8 cellular contexts compared by ENCODE assay signal in the genomic region with DNA sequence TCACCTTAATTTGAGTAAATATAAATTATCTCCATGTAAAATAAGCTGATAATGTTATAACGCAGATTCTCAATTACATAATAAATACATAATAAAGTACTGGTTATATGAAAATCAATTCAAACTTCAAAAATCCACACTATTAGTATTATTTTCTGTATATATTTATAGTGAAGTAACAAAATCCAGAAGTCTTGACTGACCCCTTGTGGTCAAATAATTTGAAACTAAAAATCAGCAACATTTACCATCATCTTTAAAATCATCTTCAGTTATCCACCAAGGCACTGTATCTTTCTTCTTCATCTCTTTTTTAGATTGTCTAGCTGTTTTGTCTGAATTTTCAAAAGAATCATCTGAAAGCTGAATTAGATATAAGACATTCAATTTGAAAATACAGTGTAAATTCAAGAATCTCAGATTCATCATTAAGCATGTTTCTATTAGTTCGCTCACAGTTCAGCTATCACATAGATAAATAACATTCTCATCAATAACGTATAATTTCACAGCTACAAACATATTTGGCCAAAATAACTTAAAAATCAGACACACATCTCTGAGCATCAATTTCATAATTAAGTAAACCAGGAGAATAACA. TPM values are rescaled to one million over a fixed set of nuclear protein-coding genes. Genes with fewer than 3 reads are reported as not detected.
A peak's percentile ranks its signal among the peaks of the same experiment; 100 is the strongest.
DNase-seq lines count a peak whose midpoint lies in the region; ATAC-seq, FAIRE-seq and TF ChIP-seq lines count a peak whose summit lies in the region.

No MANE protein-coding gene starts in this region.

- H2BK12ac ChIP-seq in H1 (ENCODE audit: low read depth, low read length) = no peak overlapping the region

- 80% methylated on average over 3 of the region's 3 CpGs; no CpG with 5 or more reads in 1 of the 2 experiments for WGBS in H1 (ENCODE audit: extremely low coverage in 1 of 2, insufficient coverage in 1 of 2, insufficient read length in 1 of 2, insufficient replicate concordance in 2 of 2, low coverage in 1 of 2, low lambda C conversion rate in 2 of 2, missing lambda C conversion rate in 1 of 2), 2 experiments

- no peak overlapping the region for H3K4me3 ChIP-seq in H1 (ENCODE audit: extremely low read depth in 1 of 4, insufficient read depth in 2 of 4, low read depth in 3 of 4, low read length in 4 of 4)

- no peak for FAIRE-seq in H1 (lab: Jason Lieb, UNC)

- no peak overlapping the region for H2BK120ac ChIP-seq in H1 (replicated peaks; ENCODE audit: low read depth, low read length)

- H2AK5ac ChIP-seq in H1 (ENCODE audit: low read depth, low read length) = no peak overlapping the region

- no peak for TF ChIP-seq EP300 in H1 (IDR thresholded peaks at IDR 0.05; ENCODE audit: borderline replicate concordance in 1 of 2, low read depth in 2 of 2, low read length in 2 of 2)

- no peaks in the 10 kb centered on the region; the same call in 1 of the 2 replicates for H3K23me2 ChIP-seq in H1 (ENCODE audit: low read depth, low read length)

- no peak overlapping the region for H3K23ac ChIP-seq in H1 (ENCODE audit: insufficient read length)

- H3K56ac ChIP-seq in H1 (replicated peaks; ENCODE audit: insufficient read length, low read depth, low read length) = no peak overlapping the region

- no peaks in the 10 kb centered on the region for H3K79me2 ChIP-seq in H1 (ENCODE audit: control insufficient read depth in 1 of 2, insufficient read depth in 2 of 2, low read length in 2 of 2)

- H3K36me3 ChIP-seq in H1 (ENCODE audit: control insufficient read depth in 2 of 4, insufficient read depth in 4 of 4, low read length in 3 of 4) = no peaks in the 10 kb centered on the region

- H3K79me1 ChIP-seq in H1 (ENCODE audit: low read depth, low read length) = no peaks in the 10 kb centered on the region

- H3K9ac ChIP-seq in H1 (replicated peaks in 1 of 4; ENCODE audit: extremely low read depth in 1 of 4, low read depth in 3 of 4, low read length in 3 of 4) = no peak overlapping the region

- POLR2A ChIA-PET in H1 (lab: Charles Lee; ENCODE audit: partially characterized antibody) = no interaction called here

- DNase-seq in NCI-H2107 treated with DMSO at 0.1 percent for 48 hours (lab: John Stamatoyannopoulos, UW; ENCODE audit: unreplicated experiment) (peak; percentile 9), NCI-H2107 (lab: John Stamatoyannopoulos, UW) (no peak), NCI-H146 treated with DMSO at 0.1 percent for 48 hours (lab: John Stamatoyannopoulos, UW; ENCODE audit: unreplicated experiment) (peak; percentile 7), H1 (ENCODE audit: low read depth in 1 of 2, low spot score in 2 of 2) (no peak), putamen (ENCODE audit: low spot score) (peak; percentile 8)

- H2BK15ac ChIP-seq in H1 (ENCODE audit: low read length) = no peak overlapping the region

- no peaks in the 10 kb centered on the region for H3K9me3 ChIP-seq in H1 (ENCODE audit: insufficient read depth in 2 of 2, low read depth in 1 of 2, low read length in 1 of 2)

- H4K91ac ChIP-seq in H1 (replicated peaks; ENCODE audit: insufficient read length, low read length) = no peak overlapping the region

- no peak overlapping the region for H4K8ac ChIP-seq in H1 (ENCODE audit: extremely low read depth, insufficient read depth, low read length)

- TF ChIP-seq RAD21 in H1 (IDR thresholded peaks at IDR 0.05 in 1 of 2, conservative IDR thresholded peaks at IDR 0.05 in 1 of 2; ENCODE audit: low read depth in 2 of 2, low read length in 2 of 2) = peak; percentile 54 to 55

- H2BK5ac ChIP-seq in H1 (ENCODE audit: low read depth, low read length) = no peak overlapping the region

- no peaks in the 10 kb centered on the region for H3K27me3 ChIP-seq in H1 (replicated peaks in 1 of 4; ENCODE audit: control insufficient read depth in 3 of 4, extremely low read depth in 1 of 4, insufficient read depth in 3 of 4, low read length in 3 of 4)

- no peak overlapping the region for H3K18ac ChIP-seq in H1 (ENCODE audit: extremely low read depth, low read length)

- CTCF ChIA-PET in H1 (lab: Charles Lee; ENCODE audit: partially characterized antibody) = interaction anchor here (0.5 to 4.6 kb wide), 12 partner anchors 9 to 998 kb away, joined by 3 to 22 read pairs (median 4); a partner anchor contains a TSS

- no peak for ATAC-seq in HG03571 (IDR thresholded peaks at IDR 0.05; ENCODE audit: unreplicated experiment)
- no peak for ATAC-seq in HG02678 (IDR thresholded peaks at IDR 0.05; ENCODE audit: unreplicated experiment)
- no peak for ATAC-seq in GM21825 (IDR thresholded peaks at IDR 0.05; ENCODE audit: unreplicated experiment)

- peaks cover 0 to 4% (median 0%) of the 10 kb centered on the region in 4 experiments; a peak in 1 of 7 replicates for H3K4me1 ChIP-seq in H1 (replicated peaks in 1 of 4; ENCODE audit: control insufficient read depth in 3 of 4, insufficient read depth in 4 of 4, low read length in 3 of 4)

- TF ChIP-seq CTCF in H1 (IDR thresholded peaks at IDR 0.05; ENCODE audit: control extremely low read depth in 1 of 3, insufficient read depth in 1 of 3, low read depth in 1 of 3, low read length in 3 of 3) = peak in 2 of 3 experiments; percentile 10 to 20; a peak in 2 of 4 replicates

- no peak overlapping the region for H2AFZ ChIP-seq in H1 (ENCODE audit: low read length)

- H4K5ac ChIP-seq in H1 (ENCODE audit: insufficient read length, low read depth, low read length) = no peak overlapping the region

- H4K20me1 ChIP-seq in H1 (replicated peaks in 1 of 2; ENCODE audit: control insufficient read depth in 1 of 2, insufficient read depth in 2 of 2, low read length in 2 of 2) = no peaks in the 10 kb centered on the region

- TF ChIP-seq POLR2A in H1 (IDR thresholded peaks at IDR 0.05; ENCODE audit: control extremely low read depth in 1 of 2, low read depth in 2 of 2, low read length in 2 of 2) = no peak

- no peak overlapping the region for H3K4ac ChIP-seq in H1 (replicated peaks; ENCODE audit: insufficient read length, low read depth, low read length)

- H2BK20ac ChIP-seq in H1 (ENCODE audit: low read length) = no peak overlapping the region

- H3K27ac ChIP-seq in H1 (ENCODE audit: low read depth, low read length) = no peak overlapping the region

- no peak overlapping the region for H3K14ac ChIP-seq in H1 (ENCODE audit: insufficient read length)

- H3K4me2 ChIP-seq in H1 (ENCODE audit: insufficient read depth in 1 of 2, low read depth in 2 of 2, low read length in 2 of 2) = no peak overlapping the region

TF ChIP-seq in H1, 55 proteins besides CTCF, POLR2A, EP300 and RAD21:
- no peak for TF ChIP-seq POU5F1 (IDR thresholded peaks at IDR 0.05; ENCODE audit: low read depth, low read length)
- no peak for TF ChIP-seq JUND (IDR thresholded peaks at IDR 0.05; ENCODE audit: low read length)
- no peak for TF ChIP-seq TEAD4 (IDR thresholded peaks at IDR 0.05; ENCODE audit: low read depth, low read length)
- TF ChIP-seq GTF2F1 (IDR thresholded peaks at IDR 0.05; ENCODE audit: borderline replicate concordance, low read depth, low read length) = no peak
- TF ChIP-seq SUZ12 (IDR thresholded peaks at IDR 0.05; ENCODE audit: low read length) = no peak
- TF ChIP-seq RBBP5 (IDR thresholded peaks at IDR 0.05; ENCODE audit: borderline replicate concordance, low read depth, low read length) = no peak
- no peak for TF ChIP-seq CTBP2 (IDR thresholded peaks at IDR 0.05; ENCODE audit: borderline replicate concordance, insufficient read depth, insufficient read length, low read length)
- no peak for TF ChIP-seq SIN3A (conservative IDR thresholded peaks at IDR 0.05 in 1 of 2, IDR thresholded peaks at IDR 0.05 in 1 of 2; ENCODE audit: low read depth in 1 of 2, low read length in 2 of 2)
- no peak for TF ChIP-seq BRCA1 (IDR thresholded peaks at IDR 0.05; ENCODE audit: low read depth, low read length)
- no peak for TF ChIP-seq GABPA (IDR thresholded peaks at IDR 0.05; ENCODE audit: borderline replicate concordance, insufficient read depth, low read length)
- no peak for TF ChIP-seq TBP (IDR thresholded peaks at IDR 0.05; ENCODE audit: low read depth, low read length)
- TF ChIP-seq NRF1 (IDR thresholded peaks at IDR 0.05; ENCODE audit: low read depth, low read length) = no peak
- no peak for TF ChIP-seq JUN (IDR thresholded peaks at IDR 0.05; ENCODE audit: low read depth, low read length)
- no peak for TF ChIP-seq SRF (IDR thresholded peaks at IDR 0.05; ENCODE audit: low read depth, low read length)
- no peak for TF ChIP-seq KDM1A (IDR thresholded peaks at IDR 0.05; ENCODE audit: borderline replicate concordance, low read length)
- TF ChIP-seq TAF7 (optimal IDR thresholded peaks at IDR 0.05; ENCODE audit: borderline replicate concordance, low read depth, low read length) = no peak
- TF ChIP-seq MAFK (IDR thresholded peaks at IDR 0.05; ENCODE audit: low read depth, low read length) = no peak

RNA-seq across cellular contexts. Expression of a gene that starts 6.5 kb away (rescaled TPM):
- total RNA-seq in H1 (2021; fragmentation: NEBNext Ultra II Directional; extraction: Animal tissue kit (Norgen Biotek cat#: 25700)) = 10.4 and 10.6 TPM in 2 replicates
- polyA plus RNA-seq in H1 (2011; rRNA removed) = 0.72 and 1.3 TPM in 2 replicates
- polyA plus RNA-seq in H1 (2011; cell fraction: cytosol; rRNA removed) = 2.3 TPM
- 1.4 TPM for polyA plus RNA-seq in H1 (2011; cell fraction: nucleus; rRNA removed)
- polyA plus RNA-seq in H1 (2012, experiment 1 of 2) = 3.5 to 9.6 TPM (median 4.5 TPM) in 4 replicates
- polyA plus RNA-seq in H1 (2012, experiment 2 of 2) = 0.26 TPM
- polyA plus RNA-seq in H1 (2013, experiment 1 of 2) = 7.1 TPM
- 6.4 TPM for polyA plus RNA-seq in H1 (2013, experiment 2 of 2)
- 1.5 and 3.6 TPM in 2 replicates for polyA minus RNA-seq in H1 (2011; rRNA and poly(A)+ RNA removed)
- polyA minus RNA-seq in H1 (2011; cell fraction: cytosol; rRNA and poly(A)+ RNA removed) = 1.5 TPM
- 10.7 TPM for polyA minus RNA-seq in H1 (2011; cell fraction: nucleus; rRNA and poly(A)+ RNA removed)

Comparison
In these comparisons a context has a peak if more than half of its experiments do, and no peak if none do; other contexts are left out.
1. DNase-seq: peak in NCI-H2107 treated with DMSO at 0.1 percent for 48 hours (single experiment), NCI-H146 treated with DMSO at 0.1 percent for 48 hours (single experiment) and putamen (single experiment); none in NCI-H2107 (single experiment) and H1 (0 of 2).